ENCODE assay signal across 8 cellular contexts in genomic region chr14:94036328-94037167, GRCh38. TPM values are rescaled to one million over a fixed set of nuclear protein-coding genes. Genes with fewer than 3 reads are reported as not detected.
DNase-seq lines count a peak whose midpoint lies in the region; ATAC-seq and TF ChIP-seq lines count a peak whose summit lies in the region.

No MANE protein-coding gene starts in this region.

- H3K9me3 ChIP-seq in endodermal cell (ENCODE audit: control insufficient read depth, low read length): peaks cover 10% of the 10 kb centered on the region
- H3K9me3 ChIP-seq in mucosa of descending colon: no peaks in the 10 kb centered on the region

- no peaks in the 10 kb centered on the region for H3K27me3 ChIP-seq in endodermal cell (ENCODE audit: control insufficient read depth, insufficient read depth, low read length, poor library complexity, severe bottlenecking)

- H3K4me3 ChIP-seq in endodermal cell (ENCODE audit: low read length) (no peak overlapping the region), mucosa of descending colon (no peak overlapping the region)

- peak; percentile 90 for TF ChIP-seq CTCF in AG09319 (IDR thresholded peaks at IDR 0.05; ENCODE audit: low read depth, low read length)
- peak; percentile 93 for TF ChIP-seq CTCF in endodermal cell (conservative IDR thresholded peaks at IDR 0.05)
- TF ChIP-seq CTCF in mucosa of descending colon (IDR thresholded peaks at IDR 0.05): peak; percentile 76

- H3K27me3 Mint-ChIP-seq in endodermal cell (ENCODE audit: insufficient read depth): no peaks in the 10 kb centered on the region

- H3K9me3 Mint-ChIP-seq in endodermal cell: peaks cover 14% of the 10 kb centered on the region

- H3K27ac ChIP-seq in endodermal cell (ENCODE audit: low read depth, low read length): no peak overlapping the region

- WGBS in endodermal cell (ENCODE audit: insufficient coverage in 1 of 2, insufficient read length in 1 of 2), 2 experiments: 45 to 49% methylated on average over 11 to 12 of the region's 12 CpGs

- DNase-seq in AG09319 (ENCODE audit: extremely low read depth, low read depth) (peak; percentile 23), NCI-H748 (lab: John Stamatoyannopoulos, UW; ENCODE audit: unreplicated experiment) (peak; percentile 60), endodermal cell (peak; percentile 96), mucosa of descending colon (peak in 2 of 3 donors; percentile 83 to 93)
- DNase-seq in activated CD8-positive, alpha-beta memory T cell treated with anti-CD3 and anti-CD28 coated beads for 24 hours: peak; percentile 90
- peak; percentile 47 to 60 for DNase-seq in stimulated activated CD8-positive, alpha-beta memory T cell treated with anti-CD3 and anti-CD28 coated beads, Interleukin-7, amount 100 ng/mL, for 4 hours (ENCODE audit: low read depth in 2 of 2)

- peaks cover 3% of the 10 kb centered on the region for H3K36me3 ChIP-seq in endodermal cell (ENCODE audit: control insufficient read depth, insufficient read depth, low read length)
- no peaks in the 10 kb centered on the region for H3K36me3 ChIP-seq in mucosa of descending colon (ENCODE audit: low read depth)

- H3K4me3 Mint-ChIP-seq in endodermal cell: no peak overlapping the region

- no peak overlapping the region for H3K27ac Mint-ChIP-seq in endodermal cell

- H3K36me3 Mint-ChIP-seq in endodermal cell (ENCODE audit: low read depth): peaks cover 14% of the 10 kb centered on the region

- H3K4me1 Mint-ChIP-seq in endodermal cell: peaks cover 9% of the 10 kb centered on the region

- intact Hi-C loops in mucosa of descending colon (cut with DNase I, micrococcal nuclease): loop anchor here (5.0 to 10.0 kb wide), 2 partner anchors 98 to 101 kb away; no protein-coding TSS in a partner anchor

- H3K4me1 ChIP-seq in endodermal cell (ENCODE audit: control insufficient read depth, insufficient read depth, low read length) (peaks cover 4% of the 10 kb centered on the region), mucosa of descending colon (ENCODE audit: low read depth) (peaks cover 4% of the 10 kb centered on the region)

- no peak overlapping the region for H3K9ac ChIP-seq in endodermal cell (ENCODE audit: extremely low read depth, low read length, poor library complexity, severe bottlenecking)

- ATAC-seq in GM18517 (IDR thresholded peaks at IDR 0.05; ENCODE audit: unreplicated experiment) (peak; percentile 87), HG03097 (IDR thresholded peaks at IDR 0.05; ENCODE audit: low FRiP score, unreplicated experiment) (peak; percentile 81), mucosa of descending colon (peak; percentile 89)

RNA-seq across cellular contexts. Expression of gene OTUB2, which starts 10.4 kb away (rescaled TPM):
- total RNA-seq in endodermal cell (1 to 10 TPM; 6.3 to 6.7 TPM), mucosa of descending colon (1 to 10 TPM; 1.3 to 3.5 (median 1.4) TPM)
- polyA plus RNA-seq in endodermal cell (2013, experiment 1 of 2): 6.3 TPM
- polyA plus RNA-seq in endodermal cell (2013, experiment 2 of 2): 5.1 TPM

RNA-seq across cellular contexts. Expression of gene CCDC197, which starts 39.4 kb away (rescaled TPM):
- total RNA-seq in endodermal cell (not detected), mucosa of descending colon (not detected)
- not detected for polyA plus RNA-seq in endodermal cell (2013, experiment 1 of 2)
- not detected for polyA plus RNA-seq in endodermal cell (2013, experiment 2 of 2)

RNA-seq across cellular contexts. Expression of gene DDX24, which starts 44.5 kb away (rescaled TPM):
- total RNA-seq in endodermal cell (100 to 1,000 TPM; 131 to 137 TPM), mucosa of descending colon (100 to 1,000 TPM in 2 of 3 donors, 10 to 100 TPM in 1; 90.6 to 197 (median 107) TPM)
- polyA plus RNA-seq in endodermal cell (2013, experiment 1 of 2): 151 TPM
- polyA plus RNA-seq in endodermal cell (2013, experiment 2 of 2): 146 TPM

RNA-seq across cellular contexts. Expression of gene IFI27L1, which starts 44.6 kb away (rescaled TPM):
- total RNA-seq in endodermal cell: 10 to 100 TPM; 40.0 to 47.2 TPM
- 25.0 TPM for polyA plus RNA-seq in endodermal cell (2013, experiment 1 of 2)
- polyA plus RNA-seq in endodermal cell (2013, experiment 2 of 2): 20.8 TPM
- total RNA-seq in mucosa of descending colon: 10 to 100 TPM; 19.9 to 29.9 (median 20.6) TPM

Comparison
In these comparisons a context has a peak if more than half of its experiments do, and no peak if none do; other contexts are left out.
1. DNase-seq: peak in every context shown above with its lines; median percentile 96 in endodermal cell; 90 in activated CD8-positive, alpha-beta memory T cell treated with anti-CD3 and anti-CD28 coated beads for 24 hours; 88 in mucosa of descending colon; 60 in NCI-H748; 54 in stimulated activated CD8-positive, alpha-beta memory T cell treated with anti-CD3 and anti-CD28 coated beads, Interleukin-7, amount 100 ng/mL, for 4 hours; 23 in AG09319.